9 cellular contexts compared by ENCODE assay signal in genomic region chr6:2986722-2987196, GRCh38. TPM values are rescaled to one million over a fixed set of nuclear protein-coding genes. Genes with fewer than 3 reads are reported as not detected.
DNase-seq lines count a peak whose midpoint lies in the region; ATAC-seq, FAIRE-seq and TF ChIP-seq lines count a peak whose summit lies in the region.
"Had no signal": no experiment of that assay in that cellular context is flagged by ENCODE, and none has a peak within 500 bp of the region (broad histone marks: within the 10 kb centered on the region; RNA-seq: fewer than 3 reads in every experiment).

No MANE protein-coding gene starts in this region.

- no peaks in the 10 kb centered on the region for H3K9me3 Mint-ChIP-seq in activated T-cell treated with anti-CD3 and anti-CD28 coated beads, Interleukin-2, amount 50 U/mL, for 4 hours
- H3K9me3 Mint-ChIP-seq in activated T-cell treated with anti-CD3 and anti-CD28 coated beads, Interleukin-2, amount 50 U/mL, for 24 hours, result no peaks in the 10 kb centered on the region
- no peaks in the 10 kb centered on the region for H3K9me3 Mint-ChIP-seq in astrocyte (ENCODE audit: unreplicated experiment)
- H3K9me3 Mint-ChIP-seq in stimulated activated naive B cell treated with anti-CD40 and anti-IgM and Interleukin-4, amounts not matched to agents 10 μg/mL and 1 μg/mL and 100 μg/mL, for 72 hours, result no peaks in the 10 kb centered on the region
- H3K9me3 Mint-ChIP-seq: activated T-cell treated with anti-CD3 and anti-CD28 coated beads, Interleukin-2, amount 50 U/mL, for 72 hours had no signal

- peak overlapping the region; percentile 86 for H3K4me3 Mint-ChIP-seq in activated T-cell treated with anti-CD3 and anti-CD28 coated beads, Interleukin-2, amount 50 U/mL, for 4 hours
- no peak overlapping the region for H3K4me3 Mint-ChIP-seq in activated T-cell treated with anti-CD3 and anti-CD28 coated beads, Interleukin-2, amount 50 U/mL, for 24 hours
- H3K4me3 Mint-ChIP-seq in astrocyte (ENCODE audit: unreplicated experiment), result no peak overlapping the region
- peak overlapping the region in 1 of 2 donors; percentile 93 for H3K4me3 Mint-ChIP-seq in stimulated activated naive B cell treated with anti-CD40 and anti-IgM and Interleukin-4, amounts not matched to agents 10 μg/mL and 1 μg/mL and 100 μg/mL, for 72 hours

- H3K79me2 ChIP-seq in astrocyte (ENCODE audit: insufficient read depth, low read length), result no peaks in the 10 kb centered on the region

- peaks cover 23% of the 10 kb centered on the region for H3K4me1 Mint-ChIP-seq in activated T-cell treated with anti-CD3 and anti-CD28 coated beads, Interleukin-2, amount 50 U/mL, for 4 hours (ENCODE audit: low read depth)
- peaks cover 24% of the 10 kb centered on the region for H3K4me1 Mint-ChIP-seq in activated T-cell treated with anti-CD3 and anti-CD28 coated beads, Interleukin-2, amount 50 U/mL, for 24 hours (ENCODE audit: low read depth)
- H3K4me1 Mint-ChIP-seq in astrocyte (ENCODE audit: low read depth, unreplicated experiment), result peaks cover 23% of the 10 kb centered on the region
- peaks cover 16 to 23% of the 10 kb centered on the region in 2 donors for H3K4me1 Mint-ChIP-seq in stimulated activated naive B cell treated with anti-CD40 and anti-IgM and Interleukin-4, amounts not matched to agents 10 μg/mL and 1 μg/mL and 100 μg/mL, for 72 hours

- no peak for TF ChIP-seq CTCF in astrocyte (IDR thresholded peaks at IDR 0.05; ENCODE audit: insufficient read depth, low read depth, low read length)
- TF ChIP-seq CTCF in upper lobe of right lung (IDR thresholded peaks at IDR 0.05), result no peak

- DNase-seq in activated T-cell treated with anti-CD3 and anti-CD28 coated beads, Interleukin-2, amount 50 U/mL, for 4 hours, result no peak
- no peak for DNase-seq in activated T-cell treated with anti-CD3 and anti-CD28 coated beads, Interleukin-2, amount 50 U/mL, for 24 hours
- peak; percentile 90 for DNase-seq in astrocyte (ENCODE audit: low read depth)
- peak; percentile 47 for DNase-seq in iris pigment epithelial cell (ENCODE audit: low read depth)
- no peak for DNase-seq in upper lobe of right lung
- no peak for DNase-seq in substantia nigra (lab: John Stamatoyannopoulos, UW)
- DNase-seq in NCI-H82 (lab: John Stamatoyannopoulos, UW), result no peak
- DNase-seq in stimulated activated naive B cell treated with anti-CD40 and anti-IgM and Interleukin-4, amounts not matched to agents 10 μg/mL and 1 μg/mL and 100 μg/mL, for 72 hours, result no peak
- DNase-seq: activated T-cell treated with anti-CD3 and anti-CD28 coated beads, Interleukin-2, amount 50 U/mL, for 72 hours had no signal

- H3K4me3 ChIP-seq in astrocyte (ENCODE audit: insufficient read depth, low read depth, low read length) (no peak overlapping the region), upper lobe of right lung (no peak overlapping the region)

- peak overlapping the region; percentile 41 for H3K4me2 ChIP-seq in astrocyte (ENCODE audit: low read length)

- H3K4me1 ChIP-seq in astrocyte (ENCODE audit: insufficient read depth, low read length) (peaks cover 33% of the 10 kb centered on the region), upper lobe of right lung (peaks cover 20% of the 10 kb centered on the region)

- H3K9me3 ChIP-seq in astrocyte (ENCODE audit: insufficient read depth, low read depth, low read length) (no peaks in the 10 kb centered on the region), upper lobe of right lung (no peaks in the 10 kb centered on the region)

- no peaks in the 10 kb centered on the region for H3K36me3 Mint-ChIP-seq in activated T-cell treated with anti-CD3 and anti-CD28 coated beads, Interleukin-2, amount 50 U/mL, for 4 hours (ENCODE audit: insufficient read depth)
- H3K36me3 Mint-ChIP-seq in activated T-cell treated with anti-CD3 and anti-CD28 coated beads, Interleukin-2, amount 50 U/mL, for 24 hours (ENCODE audit: low read depth), result peaks cover 11% of the 10 kb centered on the region
- H3K36me3 Mint-ChIP-seq in astrocyte (ENCODE audit: low read depth, unreplicated experiment), result no peaks in the 10 kb centered on the region
- no peaks in the 10 kb centered on the region for H3K36me3 Mint-ChIP-seq in stimulated activated naive B cell treated with anti-CD40 and anti-IgM and Interleukin-4, amounts not matched to agents 10 μg/mL and 1 μg/mL and 100 μg/mL, for 72 hours

- no peaks in the 10 kb centered on the region for H3K36me3 ChIP-seq in astrocyte (ENCODE audit: insufficient read depth, low read length)
- no peaks in the 10 kb centered on the region for H3K36me3 ChIP-seq in upper lobe of right lung

- no peak overlapping the region for H3K27ac Mint-ChIP-seq in activated T-cell treated with anti-CD3 and anti-CD28 coated beads, Interleukin-2, amount 50 U/mL, for 24 hours
- H3K27ac Mint-ChIP-seq in astrocyte (ENCODE audit: unreplicated experiment), result no peak overlapping the region
- H3K27ac Mint-ChIP-seq in stimulated activated naive B cell treated with anti-CD40 and anti-IgM and Interleukin-4, amounts not matched to agents 10 μg/mL and 1 μg/mL and 100 μg/mL, for 72 hours, result no peak overlapping the region
- H3K27ac Mint-ChIP-seq: activated T-cell treated with anti-CD3 and anti-CD28 coated beads, Interleukin-2, amount 50 U/mL, for 72 hours had no signal

- H3K9ac ChIP-seq in astrocyte (ENCODE audit: low read length), result peak overlapping the region; percentile 3

- FAIRE-seq in astrocyte (lab: Jason Lieb, UNC), result no peak

- H2AFZ ChIP-seq in astrocyte (ENCODE audit: low read depth, low read length), result no peak overlapping the region

- H3K27me3 ChIP-seq in astrocyte (ENCODE audit: insufficient read depth, low read length) (no peaks in the 10 kb centered on the region), upper lobe of right lung (no peaks in the 10 kb centered on the region)

- no peaks in the 10 kb centered on the region for H4K20me1 ChIP-seq in astrocyte (ENCODE audit: insufficient read depth, low read length)

- H3K27ac ChIP-seq in astrocyte (ENCODE audit: low read depth, low read length) (peak overlapping the region; percentile 35), upper lobe of right lung (peak overlapping the region; percentile 97), substantia nigra (ENCODE audit: low read depth, low read length, poor library complexity, severe bottlenecking) (no peak overlapping the region)

- peaks cover 6% of the 10 kb centered on the region for H3K27me3 Mint-ChIP-seq in activated T-cell treated with anti-CD3 and anti-CD28 coated beads, Interleukin-2, amount 50 U/mL, for 4 hours (ENCODE audit: low read depth)
- peaks cover 3% of the 10 kb centered on the region for H3K27me3 Mint-ChIP-seq in activated T-cell treated with anti-CD3 and anti-CD28 coated beads, Interleukin-2, amount 50 U/mL, for 24 hours
- H3K27me3 Mint-ChIP-seq in astrocyte (ENCODE audit: low read depth, unreplicated experiment), result peaks cover 5% of the 10 kb centered on the region
- peaks cover 18 to 20% of the 10 kb centered on the region in 2 donors for H3K27me3 Mint-ChIP-seq in stimulated activated naive B cell treated with anti-CD40 and anti-IgM and Interleukin-4, amounts not matched to agents 10 μg/mL and 1 μg/mL and 100 μg/mL, for 72 hours

- no peak for ATAC-seq in activated T-cell treated with anti-CD3 and anti-CD28 coated beads, Interleukin-2, amount 50 U/mL, for 4 hours
- no peak for ATAC-seq in upper lobe of right lung
- ATAC-seq in stimulated activated naive B cell treated with anti-CD40 and anti-IgM and Interleukin-4, amounts not matched to agents 10 μg/mL and 1 μg/mL and 100 μg/mL, for 72 hours (replicated peaks), result no peak
- ATAC-seq: activated T-cell treated with anti-CD3 and anti-CD28 coated beads, Interleukin-2, amount 50 U/mL, for 72 hours had no signal

- intact Hi-C loops in upper lobe of right lung (cut with DNase I), result no loop called here

RNA-seq across cellular contexts. Expression of gene NQO2, which starts 12.9 kb away (rescaled TPM):
- total RNA-seq in activated T-cell treated with anti-CD3 and anti-CD28 coated beads, Interleukin-2, amount 50 U/mL, for 4 hours, result 10 to 100 TPM; 35.5 to 41.8 (median 38.4) TPM
- total RNA-seq in astrocyte, result 9.4 and 12.4 TPM in 2 replicates
- 20.6 TPM for total RNA-seq in upper lobe of right lung

RNA-seq across cellular contexts. Expression of gene SERPINB6, which starts 15.4 kb away (rescaled TPM):
- total RNA-seq in activated T-cell treated with anti-CD3 and anti-CD28 coated beads, Interleukin-2, amount 50 U/mL, for 4 hours, result 10 to 100 TPM; 14.9 to 15.9 (median 15.3) TPM
- 68.4 and 75.3 TPM in 2 replicates for total RNA-seq in astrocyte
- 157 TPM for total RNA-seq in upper lobe of right lung

Comparison
In these comparisons a context has a peak if more than half of its experiments do, and no peak if none do; other contexts are left out.
1. DNase-seq: peak in astrocyte (single experiment) and iris pigment epithelial cell (single experiment); none in activated T-cell treated with anti-CD3 and anti-CD28 coated beads, Interleukin-2, amount 50 U/mL, for 4 hours (single experiment), activated T-cell treated with anti-CD3 and anti-CD28 coated beads, Interleukin-2, amount 50 U/mL, for 24 hours (single experiment), upper lobe of right lung (single experiment), substantia nigra (0 of 49), NCI-H82 (single experiment) and stimulated activated naive B cell treated with anti-CD40 and anti-IgM and Interleukin-4, amounts not matched to agents 10 μg/mL and 1 μg/mL and 100 μg/mL, for 72 hours (single experiment).